Comparison of ENCODE assay signal across 18 cellular contexts in genomic region chr7:55185321-55185802, GRCh38.
DNase-seq lines count a peak whose midpoint lies in the region; ATAC-seq, FAIRE-seq and TF ChIP-seq lines count a peak whose summit lies in the region.
"Had no signal": no experiment of that assay in that cellular context is flagged by ENCODE, and none has a peak within 500 bp of the region (broad histone marks: within the 10 kb centered on the region; RNA-seq: fewer than 3 reads in every experiment).

No MANE protein-coding gene starts in this region.

- POLR2A ChIA-PET in IMR-90 (lab: Charles Lee; ENCODE audit: unreplicated experiment), result no interaction called here

- peak overlapping the region; percentile 73; the same call in 1 of the 2 replicates for H3K18ac ChIP-seq in IMR-90 (ENCODE audit: low read depth, low read length)

- intact Hi-C loops in IMR-90 (cut with micrococcal nuclease), result no loop called here

- peak overlapping the region; percentile 10 to 74 (median 36) for H3K27ac Mint-ChIP-seq in nephron
- H3K27ac Mint-ChIP-seq: activated naive CD8-positive, alpha-beta T cell treated with anti-CD3 and anti-CD28 coated beads, Interleukin-2, amount 50 U/mL, for 24 hours had no signal

- no peak overlapping the region for H2AFZ ChIP-seq in IMR-90 (replicated peaks; ENCODE audit: low read length, poor library complexity)

- peak overlapping the region; percentile 95 for H2BK5ac ChIP-seq in IMR-90 (ENCODE audit: low read depth, low read length, poor library complexity, severe bottlenecking)

- H3K4me3 ChIP-seq in IMR-90 (ENCODE audit: insufficient read depth, low read depth, low read length), result no peak overlapping the region
- no peak overlapping the region for H3K4me3 ChIP-seq in astrocyte of the spinal cord (ENCODE audit: low read depth, low read length)
- H3K4me3 ChIP-seq in small intestine (ENCODE audit: low read depth in 1 of 2, low read length in 2 of 2), result no peak overlapping the region

- H3K9me3 ChIP-seq in IMR-90 (ENCODE audit: control insufficient read depth, insufficient read depth, low read length), result no peaks in the 10 kb centered on the region
- no peaks in the 10 kb centered on the region for H3K9me3 ChIP-seq in small intestine (ENCODE audit: control insufficient read depth, low read depth)

- BruUV-seq in IMR-90 (replicated peaks; lab: Mats Ljungman, UMichigan), result no TSS peak

- H4K5ac ChIP-seq in IMR-90 (ENCODE audit: low read depth, low read length), result 0 out of 2 replicates have a peak overlapping the region, but pooled peaks have one; percentile 51

- in situ Hi-C loops in IMR-90 (cut with MboI; ENCODE audit: low sequenced_read_pairs), result no loop called here
- in situ Hi-C loops in astrocyte of the spinal cord (cut with HindIII; ENCODE audit: low sequenced_read_pairs), result no loop called here

- dilution Hi-C loops in IMR-90 (cut with HindIII; ENCODE audit: low sequenced_read_pairs, unreplicated experiment), result no loop called here

- no peak for TF ChIP-seq RAD21 in IMR-90 (IDR thresholded peaks at IDR 0.05; ENCODE audit: low read length)

- H2BK15ac ChIP-seq in IMR-90 (ENCODE audit: low read depth, low read length), result peak overlapping the region; percentile 73; the same call in 2 of the 3 replicates

- peaks cover 19 to 55% of the 10 kb centered on the region in 2 experiments; a peak in 3 of 4 replicates for H3K79me1 ChIP-seq in IMR-90 (ENCODE audit: low read depth in 1 of 2, low read length in 2 of 2)

- peak overlapping the region; percentile 83 for H2BK120ac ChIP-seq in IMR-90 (ENCODE audit: low read depth, low read length)

- H3K27me3 ChIP-seq in IMR-90 (ENCODE audit: control insufficient read depth, insufficient read depth, low read length) (no peaks in the 10 kb centered on the region), small intestine (ENCODE audit: control insufficient read depth in 2 of 2, insufficient read depth in 2 of 2, low read length in 2 of 2) (no peaks in the 10 kb centered on the region)
- H3K27me3 ChIP-seq: foreskin keratinocyte had no signal

- no peaks in the 10 kb centered on the region for H4K20me1 ChIP-seq in IMR-90 (ENCODE audit: insufficient read depth, low read length)

- CTCF ChIA-PET in IMR-90 (lab: Yijun Ruan, JAX), result interaction anchor here (2.2 kb wide), 1 partner anchor 70 kb away, joined by 9 read pairs; no protein-coding TSS in a partner anchor

- H3K36me3 Mint-ChIP-seq in nephron (ENCODE audit: low read depth), result peaks cover 19% of the 10 kb centered on the region

- H4K91ac ChIP-seq in IMR-90 (ENCODE audit: insufficient read depth, low read depth, low read length), result peak overlapping the region; percentile 88; the same call in 1 of the 2 replicates

- H2BK20ac ChIP-seq in IMR-90 (ENCODE audit: low read depth, low read length), result peak overlapping the region; percentile 57; the same call in 1 of the 2 replicates

- H3K4me1 ChIP-seq in IMR-90 (ENCODE audit: control insufficient read depth, insufficient read depth, low read length), result peaks cover 24% of the 10 kb centered on the region
- peaks cover 5 to 14% of the 10 kb centered on the region in 2 donors for H3K4me1 ChIP-seq in small intestine (ENCODE audit: control insufficient read depth in 2 of 2, insufficient read depth in 1 of 2, low read depth in 1 of 2, low read length in 1 of 2)

- FAIRE-seq in small intestine (lab: Jason Lieb, UNC), result no peak
- FAIRE-seq: colon had no signal

- peak overlapping the region; percentile 79 for H2AK5ac ChIP-seq in IMR-90 (ENCODE audit: low read depth, low read length)

- peak; percentile 59 for DNase-seq in EH (ENCODE audit: low read depth)
- peak; percentile 35 for DNase-seq in IMR-90
- DNase-seq in astrocyte of the spinal cord (ENCODE audit: low read depth, low spot score), result peak; percentile 33
- no peak for DNase-seq in small intestine
- no peak for DNase-seq in NCI-H1092 (lab: John Stamatoyannopoulos, UW)
- DNase-seq in hepatic stellate cell (ENCODE audit: low spot score), result no peak
- no peak for DNase-seq in NCI-H1048 (lab: John Stamatoyannopoulos, UW)
- DNase-seq: activated naive CD8-positive, alpha-beta T cell treated with anti-CD3 and anti-CD28 coated beads, Interleukin-2, amount 50 U/mL, for 24 hours; C1 segment of cervical spinal cord; kidney glomerular epithelial cell; NCI-H1417 treated with DMSO at 0.1 percent for 48 hours; NCI-H510A treated with DMSO at 0.1 percent for 48 hours; Right ventricle myocardium superior; stimulated activated CD4-positive, alpha-beta T cell treated with anti-CD3 and anti-CD28 coated beads, Interleukin-4, amount 100 ng/mL, for 4 hours; stimulated activated naive CD4-positive, alpha-beta T cell had no signal

- 100% methylated on average over 2 of the region's 8 CpGs; no CpG with 5 or more reads in 1 of the 2 experiments for WGBS in IMR-90 (ENCODE audit: extremely low coverage in 2 of 2, insufficient read length in 1 of 2), 2 experiments
- WGBS in small intestine, 3 donors, result 80 to 85% (median 84%) methylated on average over 8 of the region's 8 CpGs

- H2AK9ac ChIP-seq in IMR-90 (replicated peaks; ENCODE audit: low read depth, low read length, poor library complexity), result peak overlapping the region; percentile 6

- TF ChIP-seq CTCF in IMR-90 (conservative IDR thresholded peaks at IDR 0.05; ENCODE audit: low read depth, low read length), result no peak
- TF ChIP-seq CTCF in astrocyte of the spinal cord (IDR thresholded peaks at IDR 0.05; ENCODE audit: low read depth, low read length), result no peak
- no peak for TF ChIP-seq CTCF in nephron (IDR thresholded peaks at IDR 0.05; ENCODE audit: unreplicated experiment in 3 of 3)

- ATAC-seq in IMR-90 (ENCODE audit: low read depth), result no peak
- ATAC-seq: activated naive CD8-positive, alpha-beta T cell treated with anti-CD3 and anti-CD28 coated beads, Interleukin-2, amount 50 U/mL, for 24 hours had no signal

- H3K4me3 Mint-ChIP-seq in nephron, result no peak overlapping the region
- H3K4me3 Mint-ChIP-seq: activated naive CD8-positive, alpha-beta T cell treated with anti-CD3 and anti-CD28 coated beads, Interleukin-2, amount 50 U/mL, for 24 hours had no signal

- H3K27me3 Mint-ChIP-seq in nephron (ENCODE audit: low read depth), result peaks cover 23% of the 10 kb centered on the region

- H3K14ac ChIP-seq in IMR-90 (replicated peaks; ENCODE audit: low read depth, low read length), result peak overlapping the region; percentile 5; the same call in 1 of the 2 replicates

- peaks cover 55% of the 10 kb centered on the region for H3K36me3 ChIP-seq in IMR-90 (ENCODE audit: control insufficient read depth, insufficient read depth, low read length)
- no peaks in the 10 kb centered on the region for H3K36me3 ChIP-seq in small intestine (ENCODE audit: control insufficient read depth in 2 of 2, insufficient read depth in 2 of 2, low read length in 2 of 2)

- H3K27ac ChIP-seq in IMR-90 (ENCODE audit: insufficient read depth, low read length), result peak overlapping the region; percentile 50; the same call in 1 of the 2 replicates
- H3K27ac ChIP-seq in small intestine (ENCODE audit: low read depth in 1 of 2, low read length in 1 of 2), result no peak overlapping the region
- H3K27ac ChIP-seq: foreskin keratinocyte had no signal

- no peaks in the 10 kb centered on the region for H3K9me3 Mint-ChIP-seq in nephron
- H3K9me3 Mint-ChIP-seq: activated naive CD8-positive, alpha-beta T cell treated with anti-CD3 and anti-CD28 coated beads, Interleukin-2, amount 50 U/mL, for 24 hours had no signal

- H3K4me2 ChIP-seq in IMR-90 (ENCODE audit: low read depth, low read length), result no peak overlapping the region

- TF ChIP-seq POLR2A in IMR-90 (IDR thresholded peaks at IDR 0.05; ENCODE audit: low read depth, low read length), result no peak

- H3K9me1 ChIP-seq in IMR-90 (ENCODE audit: insufficient read depth, low read length), result peaks cover 38% of the 10 kb centered on the region

- peaks cover 59% of the 10 kb centered on the region for H3K4me1 Mint-ChIP-seq in nephron
- H3K4me1 Mint-ChIP-seq: activated naive CD8-positive, alpha-beta T cell treated with anti-CD3 and anti-CD28 coated beads, Interleukin-2, amount 50 U/mL, for 24 hours had no signal

- H3K56ac ChIP-seq in IMR-90 (ENCODE audit: extremely low read depth, insufficient read depth, low read length), result no peak overlapping the region

- no peak overlapping the region for H3K23ac ChIP-seq in IMR-90 (ENCODE audit: low read depth, low read length)

- H3K9ac ChIP-seq in IMR-90 (ENCODE audit: low read depth, low read length), result no peak overlapping the region

- H4K8ac ChIP-seq in IMR-90 (ENCODE audit: low read depth in 2 of 2, low read length in 2 of 2), result peak overlapping the region; percentile 3 to 25; a peak in 2 of 4 replicates

- peak overlapping the region; percentile 34; the same call in 1 of the 2 replicates for H3K4ac ChIP-seq in IMR-90 (ENCODE audit: low read depth, low read length)

TF ChIP-seq in IMR-90, 13 proteins besides CTCF, POLR2A, EP300 and RAD21 (continues in another document):
- TF ChIP-seq RCOR1 (IDR thresholded peaks at IDR 0.05; ENCODE audit: insufficient replicate concordance, low read length) (no peak), MAZ (IDR thresholded peaks at IDR 0.05; ENCODE audit: borderline replicate concordance, low read depth, low read length) (no peak), MXI1 (IDR thresholded peaks at IDR 0.05; ENCODE audit: borderline replicate concordance, low read depth, low read length) (no peak), NFE2L2 (IDR thresholded peaks at IDR 0.05; ENCODE audit: low read depth, low read length) (no peak), ELK1 (IDR thresholded peaks at IDR 0.05; ENCODE audit: borderline replicate concordance, low read depth, low read length) (no peak), RFX5 (IDR thresholded peaks at IDR 0.05; ENCODE audit: low read depth, low read length) (no peak), CEBPB (IDR thresholded peaks at IDR 0.05; ENCODE audit: low read depth, low read length) (no peak), USF2 (IDR thresholded peaks at IDR 0.05; ENCODE audit: low read depth, low read length) (no peak), CHD1 (IDR thresholded peaks at IDR 0.05; ENCODE audit: low read depth, low read length) (no peak), FOS (IDR thresholded peaks at IDR 0.05; ENCODE audit: low read depth, low read length) (no peak)

Comparison
In these comparisons a context has a peak if more than half of its experiments do, and no peak if none do; other contexts are left out.
1. DNase-seq: peak in EH (single experiment), IMR-90 (single experiment) and astrocyte of the spinal cord (single experiment); none in small intestine (single experiment), NCI-H1092 (single experiment), hepatic stellate cell (single experiment) and NCI-H1048 (single experiment).